12 cellular contexts compared by ENCODE assay signal in the genomic region with DNA sequence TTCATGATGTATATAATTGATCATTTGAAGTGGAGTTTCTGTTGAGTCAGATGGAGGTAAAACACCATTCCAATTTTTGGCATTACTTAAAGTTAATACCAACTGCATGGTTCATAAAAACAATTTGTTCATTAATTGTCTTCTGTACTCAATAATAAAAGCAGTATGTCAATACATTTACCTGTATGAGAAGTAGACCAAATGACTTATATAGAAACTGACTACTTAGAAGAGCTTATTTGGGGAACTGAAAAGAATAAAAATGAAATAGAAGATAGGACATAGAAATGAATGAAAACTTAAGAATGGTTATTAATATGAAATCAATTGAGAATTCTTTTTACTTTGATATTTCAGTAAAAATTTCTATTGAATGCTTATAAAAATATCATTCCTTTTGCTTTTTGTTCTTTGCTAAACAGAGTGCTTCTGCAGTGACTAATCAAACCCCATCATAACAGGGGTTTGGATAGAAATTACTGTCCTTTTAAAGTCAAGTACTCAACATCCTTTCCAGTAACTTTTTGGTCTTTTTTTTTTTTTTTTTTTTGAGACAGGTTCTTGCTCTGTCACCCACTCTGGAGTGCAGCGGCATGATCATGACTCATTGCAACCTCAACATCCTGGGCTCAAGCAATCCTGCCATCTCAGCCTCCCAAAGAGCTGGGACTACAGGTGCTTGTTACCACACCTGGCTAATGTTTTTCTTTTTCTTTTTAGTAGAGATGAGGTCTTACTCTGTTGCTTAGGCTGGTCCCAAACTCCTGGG. TPM values are rescaled to one million over a fixed set of nuclear protein-coding genes. Genes with fewer than 3 reads are reported as not detected.
DNase-seq lines count a peak whose midpoint lies in the region; ATAC-seq and TF ChIP-seq lines count a peak whose summit lies in the region.
"Had no signal": no experiment of that assay in that cellular context is flagged by ENCODE, and none has a peak within 500 bp of the region (broad histone marks: within the 10 kb centered on the region; RNA-seq: fewer than 3 reads in every experiment).

No MANE protein-coding gene starts in this region.

- WGBS in body of pancreas, 2 donors: 0% methylated on average over 1 of the region's 1 CpG

- H3K27me3 Mint-ChIP-seq in CD4-positive, alpha-beta T cell: peaks cover 19% of the 10 kb centered on the region
- H3K27me3 Mint-ChIP-seq in T-helper 1 cell treated with Interleukin-12 subunit alpha and Interleukin-12 subunit beta and Interleukin-4 antibody, amounts not matched to agents 30 μg/mL and 1 μg/mL, for 36 hours (ENCODE audit: low read depth): peaks cover 21% of the 10 kb centered on the region

- no peaks in the 10 kb centered on the region for H3K9me3 Mint-ChIP-seq in CD4-positive, alpha-beta T cell
- H3K9me3 Mint-ChIP-seq in T-helper 1 cell treated with Interleukin-12 subunit alpha and Interleukin-12 subunit beta and Interleukin-4 antibody, amounts not matched to agents 30 μg/mL and 1 μg/mL, for 36 hours: no peaks in the 10 kb centered on the region

- CTCF ChIA-PET in CD4-positive, alpha-beta T cell (lab: Charles Lee): no interaction called here

- no peak for TF ChIP-seq CTCF in CD4-positive, alpha-beta T cell (IDR thresholded peaks at IDR 0.05)
- no peak for TF ChIP-seq CTCF in body of pancreas (IDR thresholded peaks at IDR 0.05)

- no peaks in the 10 kb centered on the region for H3K27me3 ChIP-seq in CD4-positive, alpha-beta T cell (ENCODE audit: control insufficient read depth, insufficient read depth, low read length)
- H3K27me3 ChIP-seq in effector memory CD4-positive, alpha-beta T cell (replicated peaks; ENCODE audit: control insufficient read depth, insufficient read depth, low read length, poor library complexity, severe bottlenecking): no peaks in the 10 kb centered on the region
- H3K27me3 ChIP-seq in body of pancreas: no peaks in the 10 kb centered on the region

- H3K9me3 ChIP-seq in CD4-positive, alpha-beta T cell (ENCODE audit: control insufficient read depth, low read length): no peaks in the 10 kb centered on the region
- no peaks in the 10 kb centered on the region for H3K9me3 ChIP-seq in effector memory CD4-positive, alpha-beta T cell (ENCODE audit: control insufficient read depth, low read length)
- H3K9me3 ChIP-seq in body of pancreas: no peaks in the 10 kb centered on the region

- intact Hi-C loops in CD4-positive, alpha-beta T cell (cut with DNase I, micrococcal nuclease): loop anchor here (5.0 kb wide), 2 partner anchors 157 to 187 kb away; partner anchors contain the start of gene RIOX2 (in 1 of the 2)
- intact Hi-C loops in body of pancreas (cut with DNase I): no loop called here

- H3K4me1 Mint-ChIP-seq in CD4-positive, alpha-beta T cell (ENCODE audit: low read depth): no peaks in the 10 kb centered on the region
- H3K4me1 Mint-ChIP-seq in T-helper 1 cell treated with Interleukin-12 subunit alpha and Interleukin-12 subunit beta and Interleukin-4 antibody, amounts not matched to agents 30 μg/mL and 1 μg/mL, for 36 hours (ENCODE audit: low read depth): peaks cover 21% of the 10 kb centered on the region

- peak in 6 of 10 experiments; percentile 14 to 34 (median 28) for DNase-seq in CD4-positive, alpha-beta T cell
- peak; percentile 2 to 45 (median 3) for DNase-seq in effector memory CD4-positive, alpha-beta T cell
- DNase-seq in DMS 273 treated with DMSO at 0.1 percent for 48 hours (lab: John Stamatoyannopoulos, UW): no peak
- DNase-seq in body of pancreas: no peak
- DNase-seq in foreskin melanocyte: no peak
- DNase-seq: NCI-H226, WERI-Rb-1 had no signal

- H3K27ac Mint-ChIP-seq in CD4-positive, alpha-beta T cell: no peak overlapping the region
- H3K27ac Mint-ChIP-seq in T-helper 1 cell treated with Interleukin-12 subunit alpha and Interleukin-12 subunit beta and Interleukin-4 antibody, amounts not matched to agents 30 μg/mL and 1 μg/mL, for 36 hours: peak overlapping the region; percentile 45

- no peaks in the 10 kb centered on the region for H3K36me3 Mint-ChIP-seq in CD4-positive, alpha-beta T cell (ENCODE audit: low read depth)
- peaks cover 2% of the 10 kb centered on the region for H3K36me3 Mint-ChIP-seq in T-helper 1 cell treated with Interleukin-12 subunit alpha and Interleukin-12 subunit beta and Interleukin-4 antibody, amounts not matched to agents 30 μg/mL and 1 μg/mL, for 36 hours (ENCODE audit: low read depth)

- ATAC-seq in CD4-positive, alpha-beta T cell (ENCODE audit: poor library complexity): peak; percentile 95
- ATAC-seq in GM21390 (IDR thresholded peaks at IDR 0.05; ENCODE audit: unreplicated experiment): peak; percentile 66
- ATAC-seq in GM19467 (IDR thresholded peaks at IDR 0.05; ENCODE audit: unreplicated experiment): no peak
- ATAC-seq in body of pancreas: no peak

- POLR2A ChIA-PET in CD4-positive, alpha-beta T cell (lab: Charles Lee): interaction anchor here (0.9 kb wide), 1 partner anchor 110 kb away, joined by 3 read pairs; no protein-coding TSS in a partner anchor

- H3K36me3 ChIP-seq in effector memory CD4-positive, alpha-beta T cell (ENCODE audit: control insufficient read depth, insufficient read depth, low read length): no peaks in the 10 kb centered on the region
- H3K36me3 ChIP-seq in body of pancreas (replicated peaks in 1 of 2; ENCODE audit: insufficient read depth in 1 of 2, low read depth in 2 of 2): no peaks in the 10 kb centered on the region
- H3K36me3 ChIP-seq: WERI-Rb-1 had no signal

- H3K27ac ChIP-seq in CD4-positive, alpha-beta T cell (ENCODE audit: low read depth, low read length): no peak overlapping the region
- no peak overlapping the region for H3K27ac ChIP-seq in effector memory CD4-positive, alpha-beta T cell (ENCODE audit: insufficient read depth, low read length, poor library complexity, severe bottlenecking)
- no peak overlapping the region for H3K27ac ChIP-seq in body of pancreas
- H3K27ac ChIP-seq: coronary artery, HL-60 had no signal

- H3K4me1 ChIP-seq in effector memory CD4-positive, alpha-beta T cell (ENCODE audit: control insufficient read depth, insufficient read depth, low read length, poor library complexity, severe bottlenecking): no peaks in the 10 kb centered on the region
- H3K4me1 ChIP-seq in body of pancreas: no peaks in the 10 kb centered on the region

- no peak overlapping the region for H3K4me3 Mint-ChIP-seq in CD4-positive, alpha-beta T cell
- H3K4me3 Mint-ChIP-seq in T-helper 1 cell treated with Interleukin-12 subunit alpha and Interleukin-12 subunit beta and Interleukin-4 antibody, amounts not matched to agents 30 μg/mL and 1 μg/mL, for 36 hours: no peak overlapping the region

- H3K4me3 ChIP-seq in effector memory CD4-positive, alpha-beta T cell (ENCODE audit: insufficient read depth, low read depth, low read length, poor library complexity, severe bottlenecking): no peak overlapping the region
- H3K4me3 ChIP-seq in body of pancreas: no peak overlapping the region
- H3K4me3 ChIP-seq: coronary artery had no signal

- TF ChIP-seq POLR2A in body of pancreas (IDR thresholded peaks at IDR 0.05): no peak

RNA-seq across cellular contexts. Expression of gene CRYBG3, which starts 6.5 kb away (rescaled TPM):
- total RNA-seq in CD4-positive, alpha-beta T cell: 1 to 10 TPM; 2.2 to 2.4 TPM
- total RNA-seq in body of pancreas: 10 to 100 TPM; 14.5 to 17.1 TPM

RNA-seq across cellular contexts. Expression of gene ARL6, which starts 50.8 kb away (rescaled TPM):
- total RNA-seq in CD4-positive, alpha-beta T cell: 1 to 10 TPM; 1.3 to 2.1 TPM
- 10 to 100 TPM in 1 of 2 donors, 1 to 10 TPM in 1; 4.3 to 11.4 TPM for total RNA-seq in body of pancreas

Comparison
In these comparisons a context has a peak if more than half of its experiments do, and no peak if none do; other contexts are left out.
1. ATAC-seq: peak in CD4-positive, alpha-beta T cell (single experiment) and GM21390 (single experiment); none in GM19467 (single experiment) and body of pancreas (single experiment).
2. DNase-seq: peak in CD4-positive, alpha-beta T cell (6 of 10) and effector memory CD4-positive, alpha-beta T cell (3 of 3); none in DMS 273 treated with DMSO at 0.1 percent for 48 hours (single experiment), body of pancreas (0 of 4) and foreskin melanocyte (single experiment).
3. RNA of gene CRYBG3, which starts 6.5 kb away (total RNA-seq): 14.5 to 17.1 TPM in body of pancreas; 2.2 to 2.4 TPM in CD4-positive, alpha-beta T cell; every median in the first group is over 4 times any median in the second.